Comparison of ENCODE assay signal across 8 cellular contexts in the genomic region with DNA sequence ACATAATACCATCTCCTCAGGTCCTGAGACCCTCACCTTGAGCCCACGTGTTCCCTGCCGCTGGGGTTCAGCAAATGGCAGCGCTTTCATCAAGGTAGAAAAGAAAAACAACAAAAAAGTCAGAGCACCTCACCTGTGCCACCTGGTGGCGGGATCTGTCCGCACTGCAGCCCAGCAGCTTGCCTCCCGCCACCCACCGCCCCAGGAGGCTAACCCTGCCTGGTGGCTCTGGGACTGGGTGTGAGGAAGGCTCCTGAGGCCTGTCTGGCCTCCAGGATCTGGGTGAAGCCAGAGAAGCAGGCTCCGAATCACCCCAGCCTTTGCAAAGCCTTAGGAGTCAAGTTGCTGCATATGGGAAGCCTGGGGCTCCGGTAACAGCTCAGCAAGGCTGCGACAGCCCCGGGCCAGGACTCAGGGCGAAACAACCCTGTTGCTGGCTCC.
DNase-seq lines count a peak whose midpoint lies in the region; ATAC-seq and TF ChIP-seq lines count a peak whose summit lies in the region.

No MANE protein-coding gene starts in this region.

- H3K4me3 ChIP-seq in Caco-2 (ENCODE audit: low read depth, low read length): no peak overlapping the region
- no peak overlapping the region for H3K4me3 ChIP-seq in left lung

- POLR2A ChIA-PET in Caco-2 (lab: Charles Lee) (no interaction called here), WTC11 (lab: Charles Lee) (no interaction called here)

- peaks cover 13% of the 10 kb centered on the region for H3K4me1 Mint-ChIP-seq in Caco-2 (ENCODE audit: low read depth, unreplicated experiment)
- H3K4me1 Mint-ChIP-seq in WTC11: no peaks in the 10 kb centered on the region
- no peaks in the 10 kb centered on the region for H3K4me1 Mint-ChIP-seq in natural killer cell

- ATAC-seq in WTC11: peak; percentile 95
- peak; percentile 24 for ATAC-seq in left lung
- no peak for ATAC-seq in HG03378 (IDR thresholded peaks at IDR 0.05; ENCODE audit: unreplicated experiment)
- ATAC-seq in HG02973 (IDR thresholded peaks at IDR 0.05; ENCODE audit: unreplicated experiment): no peak
- ATAC-seq in natural killer cell: no peak

- H3K27ac ChIP-seq in left lung: no peak overlapping the region

- peaks cover 17% of the 10 kb centered on the region for H3K9me3 Mint-ChIP-seq in Caco-2 (ENCODE audit: unreplicated experiment)
- H3K9me3 Mint-ChIP-seq in WTC11: peaks cover 21% of the 10 kb centered on the region
- H3K9me3 Mint-ChIP-seq in natural killer cell: no peaks in the 10 kb centered on the region

- H3K36me3 Mint-ChIP-seq in Caco-2 (ENCODE audit: insufficient read depth, unreplicated experiment) (peaks cover 7% of the 10 kb centered on the region), WTC11 (peaks cover 17% of the 10 kb centered on the region), natural killer cell (no peaks in the 10 kb centered on the region)

- peak; percentile 73 to 74 for DNase-seq in Caco-2
- DNase-seq in GM19240 (ENCODE audit: insufficient read length, low spot score): peak; percentile 16
- peak; percentile 78 for DNase-seq in WTC11 (ENCODE audit: low spot score)
- peak in 1 of 2 donors; percentile 67 for DNase-seq in left lung
- DNase-seq in AG08395 (ENCODE audit: low spot score): no peak
- DNase-seq in natural killer cell: no peak

- H3K4me3 Mint-ChIP-seq in Caco-2 (ENCODE audit: unreplicated experiment) (no peak overlapping the region), WTC11 (no peak overlapping the region), natural killer cell (no peak overlapping the region)

- intact Hi-C loops in Caco-2 (cut with micrococcal nuclease; ENCODE audit: unreplicated experiment) (loop anchor here (1.0 kb wide), 1 partner anchor 445 kb away; no protein-coding TSS in a partner anchor), left lung (cut with DNase I) (loop anchor here in 1 of 2 donors (5.0 kb wide), 1 partner anchor 443 kb away; no protein-coding TSS in a partner anchor), natural killer cell (cut with micrococcal nuclease) (no loop called here)

- H3K36me3 ChIP-seq in Caco-2 (ENCODE audit: control insufficient read depth, insufficient read depth, low read length) (no peaks in the 10 kb centered on the region), left lung (no peaks in the 10 kb centered on the region)

- no TSS peak for BruUV-seq in Caco-2 (replicated peaks; lab: Mats Ljungman, UMichigan)

- no peaks in the 10 kb centered on the region for H3K27me3 Mint-ChIP-seq in Caco-2 (ENCODE audit: insufficient read depth, unreplicated experiment)
- peaks cover 6% of the 10 kb centered on the region for H3K27me3 Mint-ChIP-seq in WTC11 (ENCODE audit: low read depth)
- H3K27me3 Mint-ChIP-seq in natural killer cell (ENCODE audit: low read depth in 2 of 2): peaks cover 0 to 5% of the 10 kb centered on the region in 2 donors

- H3K27me3 ChIP-seq in Caco-2 (replicated peaks; ENCODE audit: control insufficient read depth, insufficient read depth, low read length) (no peaks in the 10 kb centered on the region), left lung (peaks cover 0 to 12% of the 10 kb centered on the region in 2 donors)

- H3K4me1 ChIP-seq in Caco-2: peaks cover 11% of the 10 kb centered on the region
- H3K4me1 ChIP-seq in left lung: no peaks in the 10 kb centered on the region

- CTCF ChIA-PET in Caco-2 (lab: Charles Lee) (interaction anchor here (0.8 to 2.2 kb wide), 4 partner anchors 12 to 445 kb away, joined by 3 to 5 read pairs (median 4); no protein-coding TSS in a partner anchor), WTC11 (lab: Charles Lee) (interaction anchor here (0.7 to 2.6 kb wide), 20 partner anchors 9 to 445 kb away, joined by 3 to 13 read pairs (median 4); no protein-coding TSS in a partner anchor)

- TF ChIP-seq CTCF in Caco-2 (IDR thresholded peaks at IDR 0.05; ENCODE audit: insufficient read depth in 1 of 2, low read depth in 1 of 2, low read length in 1 of 2, severe bottlenecking in 1 of 2, unreplicated experiment in 1 of 2) (peak; percentile 75 to 95), WTC11 (IDR thresholded peaks at IDR 0.05) (peak; percentile 70), left lung (IDR thresholded peaks at IDR 0.05) (peak in 1 of 2 donors; percentile 34), natural killer cell (IDR thresholded peaks at IDR 0.05) (no peak)

- peaks cover 22% of the 10 kb centered on the region for H3K9me3 ChIP-seq in Caco-2
- peaks cover 0 to 20% of the 10 kb centered on the region in 2 donors for H3K9me3 ChIP-seq in left lung

- H3K27ac Mint-ChIP-seq in Caco-2 (ENCODE audit: unreplicated experiment) (no peak overlapping the region), WTC11 (no peak overlapping the region), natural killer cell (no peak overlapping the region)

TF ChIP-seq in WTC11, 78 proteins besides CTCF, POLR2A, EP300 and RAD21:
- no peak for TF ChIP-seq ZNF138 (CRISPR knock-in tag; conservative IDR thresholded peaks at IDR 0.05)
- no peak for TF ChIP-seq E2F1 (CRISPR knock-in tag; IDR thresholded peaks at IDR 0.05)
- TF ChIP-seq RORB (CRISPR knock-in tag; IDR thresholded peaks at IDR 0.05): no peak
- TF ChIP-seq, protein P1, sequence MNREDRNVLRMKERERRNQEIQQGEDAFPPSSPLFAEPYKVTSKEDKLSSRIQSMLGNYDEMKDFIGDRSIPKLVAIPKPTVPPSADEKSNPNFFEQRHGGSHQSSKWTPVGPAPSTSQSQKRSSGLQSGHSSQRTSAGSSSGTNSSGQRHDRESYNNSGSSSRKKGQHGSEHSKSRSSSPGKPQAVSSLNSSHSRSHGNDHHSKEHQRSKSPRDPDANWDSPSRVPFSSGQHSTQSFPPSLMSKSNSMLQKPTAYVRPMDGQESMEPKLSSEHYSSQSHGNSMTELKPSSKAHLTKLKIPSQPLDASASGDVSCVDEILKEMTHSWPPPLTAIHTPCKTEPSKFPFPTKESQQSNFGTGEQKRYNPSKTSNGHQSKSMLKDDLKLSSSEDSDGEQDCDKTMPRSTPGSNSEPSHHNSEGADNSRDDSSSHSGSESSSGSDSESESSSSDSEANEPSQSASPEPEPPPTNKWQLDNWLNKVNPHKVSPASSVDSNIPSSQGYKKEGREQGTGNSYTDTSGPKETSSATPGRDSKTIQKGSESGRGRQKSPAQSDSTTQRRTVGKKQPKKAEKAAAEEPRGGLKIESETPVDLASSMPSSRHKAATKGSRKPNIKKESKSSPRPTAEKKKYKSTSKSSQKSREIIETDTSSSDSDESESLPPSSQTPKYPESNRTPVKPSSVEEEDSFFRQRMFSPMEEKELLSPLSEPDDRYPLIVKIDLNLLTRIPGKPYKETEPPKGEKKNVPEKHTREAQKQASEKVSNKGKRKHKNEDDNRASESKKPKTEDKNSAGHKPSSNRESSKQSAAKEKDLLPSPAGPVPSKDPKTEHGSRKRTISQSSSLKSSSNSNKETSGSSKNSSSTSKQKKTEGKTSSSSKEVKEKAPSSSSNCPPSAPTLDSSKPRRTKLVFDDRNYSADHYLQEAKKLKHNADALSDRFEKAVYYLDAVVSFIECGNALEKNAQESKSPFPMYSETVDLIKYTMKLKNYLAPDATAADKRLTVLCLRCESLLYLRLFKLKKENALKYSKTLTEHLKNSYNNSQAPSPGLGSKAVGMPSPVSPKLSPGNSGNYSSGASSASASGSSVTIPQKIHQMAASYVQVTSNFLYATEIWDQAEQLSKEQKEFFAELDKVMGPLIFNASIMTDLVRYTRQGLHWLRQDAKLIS (CRISPR knock-in tag; IDR thresholded peaks at IDR 0.05; ENCODE audit: borderline replicate concordance): no peak
- peak; percentile 77 for TF ChIP-seq ZNF423 (CRISPR knock-in tag; IDR thresholded peaks at IDR 0.05)
- TF ChIP-seq, protein P2, sequence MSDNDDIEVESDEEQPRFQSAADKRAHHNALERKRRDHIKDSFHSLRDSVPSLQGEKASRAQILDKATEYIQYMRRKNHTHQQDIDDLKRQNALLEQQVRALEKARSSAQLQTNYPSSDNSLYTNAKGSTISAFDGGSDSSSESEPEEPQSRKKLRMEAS (CRISPR knock-in tag; IDR thresholded peaks at IDR 0.05): 0 out of 2 replicates have a peak, but pooled peaks have one; percentile 41
- no peak for TF ChIP-seq ZNF396 (CRISPR knock-in tag; IDR thresholded peaks at IDR 0.05; ENCODE audit: borderline replicate concordance)

Comparison
In these comparisons a context has a peak if more than half of its experiments do, and no peak if none do; other contexts are left out.
1. DNase-seq: peak in Caco-2 (2 of 2), GM19240 (single experiment) and WTC11 (single experiment); none in AG08395 (single experiment) and natural killer cell (single experiment).
2. ATAC-seq: peak in WTC11 (single experiment) and left lung (single experiment); none in HG03378 (single experiment), HG02973 (single experiment) and natural killer cell (0 of 3).